In the genomic region with DNA sequence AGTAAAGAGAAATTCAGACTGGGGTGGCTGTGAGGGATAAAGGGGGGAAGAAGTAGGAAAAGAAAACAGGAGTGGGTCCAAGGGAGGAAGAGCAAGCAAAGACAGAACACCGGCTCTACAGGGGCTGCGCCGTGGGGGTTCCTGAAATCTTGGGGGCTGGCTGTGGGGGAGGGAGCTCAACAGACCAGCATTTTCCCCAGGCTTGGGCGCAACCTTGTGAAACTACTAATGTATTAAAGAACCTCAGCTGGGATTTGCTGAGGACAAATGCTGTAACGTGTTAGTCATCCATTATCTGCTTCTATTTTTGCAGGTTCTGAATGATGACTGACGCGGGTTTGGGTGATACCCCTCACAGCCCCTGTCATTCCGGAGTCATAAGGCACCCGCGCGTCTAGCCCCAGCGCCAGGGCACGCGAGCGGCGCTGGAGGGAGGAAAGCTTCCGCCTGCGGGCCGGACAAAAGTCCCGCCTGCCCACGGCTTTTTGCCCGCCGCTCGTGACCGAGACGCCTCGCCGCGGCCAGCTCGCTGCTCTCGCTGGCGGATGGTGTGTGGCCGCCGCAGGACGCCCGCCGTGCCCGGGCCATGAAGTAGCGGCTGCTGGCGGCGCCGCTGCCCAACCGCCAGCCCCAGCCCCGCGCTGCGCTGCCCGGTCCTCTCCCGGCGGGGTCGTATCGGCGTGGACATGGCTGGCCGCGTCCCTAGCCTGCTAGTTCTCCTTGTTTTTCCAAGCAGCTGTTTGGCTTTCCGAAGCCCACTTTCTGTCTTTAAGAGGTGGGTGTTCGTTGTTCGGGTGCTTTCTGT, we compare ENCODE assay signal across 8 cellular contexts.
A peak's percentile ranks its signal among the peaks of the same experiment; 100 is the strongest.
DNase-seq lines count a peak whose midpoint lies in the region; ATAC-seq and TF ChIP-seq lines count a peak whose summit lies in the region.

No MANE protein-coding gene starts in this region.

- peak in 1 of 2 donors; percentile 7 for TF ChIP-seq POLR2A in vagina (IDR thresholded peaks at IDR 0.05)

- TF ChIP-seq CTCF in RWPE1 (conservative IDR thresholded peaks at IDR 0.05; ENCODE audit: low read depth) (no peak), right atrium auricular region (IDR thresholded peaks at IDR 0.05) (peak in 1 of 2 donors; percentile 8), vagina (IDR thresholded peaks at IDR 0.05) (no peak)

- CTCF ChIA-PET in CD4-positive, alpha-beta memory T cell (lab: Charles Lee; ENCODE audit: partially characterized antibody) = interaction anchor here (0.5 to 1.7 kb wide), 3 partner anchors 9 to 103 kb away, joined by 3 to 4 read pairs (median 3); no protein-coding TSS in a partner anchor
- CTCF ChIA-PET in RWPE1 (lab: Yijun Ruan, JAX) = interaction anchor here (0.5 to 0.6 kb wide), 2 partner anchors 88 to 113 kb away, joined by 3 read pairs; no protein-coding TSS in a partner anchor

- POLR2A ChIA-PET in CD4-positive, alpha-beta memory T cell (lab: Charles Lee; ENCODE audit: partially characterized antibody) = interaction anchor here (0.6 to 0.9 kb wide), 2 partner anchors 8 to 13 kb away, joined by 3 to 4 read pairs; no protein-coding TSS in a partner anchor
- POLR2A ChIA-PET in RWPE1 (lab: Yijun Ruan, JAX; ENCODE audit: low non-redundant PET) = no interaction called here

- H3K4me3 Mint-ChIP-seq in CD4-positive, alpha-beta memory T cell = peak overlapping the region; percentile 39 to 80 (median 68)

- peaks cover 7 to 14% (median 12%) of the 10 kb centered on the region in 4 donors for H3K4me1 Mint-ChIP-seq in CD4-positive, alpha-beta memory T cell

- H3K9me3 Mint-ChIP-seq in CD4-positive, alpha-beta memory T cell = no peaks in the 10 kb centered on the region

- no peaks in the 10 kb centered on the region for H3K9me3 ChIP-seq in CD4-positive, alpha-beta memory T cell (ENCODE audit: control insufficient read depth in 1 of 2, low read length in 2 of 2)
- no peaks in the 10 kb centered on the region for H3K9me3 ChIP-seq in right atrium auricular region
- H3K9me3 ChIP-seq in vagina = no peaks in the 10 kb centered on the region

- H3K27ac ChIP-seq in CD4-positive, alpha-beta memory T cell (ENCODE audit: low read depth, low read length) = no peak overlapping the region
- peak overlapping the region; percentile 76 for H3K27ac ChIP-seq in RWPE1
- peak overlapping the region; percentile 94 to 97 for H3K27ac ChIP-seq in right atrium auricular region
- H3K27ac ChIP-seq in vagina = peak overlapping the region; percentile 88

- intact Hi-C loops in CD4-positive, alpha-beta memory T cell (cut with micrococcal nuclease) = no loop called here
- intact Hi-C loops in vagina (cut with DNase I) = no loop called here

- no peaks in the 10 kb centered on the region for H3K27me3 ChIP-seq in CD4-positive, alpha-beta memory T cell (ENCODE audit: insufficient read depth, low read length)
- H3K27me3 ChIP-seq in right atrium auricular region = no peaks in the 10 kb centered on the region
- H3K27me3 ChIP-seq in vagina = no peaks in the 10 kb centered on the region

- peak overlapping the region in 1 of 2 donors; percentile 11 for H3K4me3 ChIP-seq in CD4-positive, alpha-beta memory T cell (ENCODE audit: low read length in 2 of 2)
- H3K4me3 ChIP-seq in right atrium auricular region (peak overlapping the region; percentile 70 to 71), vagina (peak overlapping the region; percentile 57 to 77)

- DNase-seq in CD4-positive, alpha-beta memory T cell = peak in 3 of 5 donors; percentile 3 to 10 (median 8)
- DNase-seq in RWPE1 (ENCODE audit: low spot score) (peak; percentile 78), anterior cingulate cortex (lab: John Stamatoyannopoulos, UW) (peak in 50 of 58 donors; percentile 3 to 80 (median 36)), right atrium auricular region (ENCODE audit: low spot score) (peak; percentile 81), pons (ENCODE audit: low spot score) (peak; percentile 29), vagina (ENCODE audit: extremely low spot score in 2 of 2) (no peak)

- H3K27ac Mint-ChIP-seq in CD4-positive, alpha-beta memory T cell = no peak overlapping the region

- peaks cover 10 to 27% of the 10 kb centered on the region in 2 donors for H3K36me3 Mint-ChIP-seq in CD4-positive, alpha-beta memory T cell

- H3K27me3 Mint-ChIP-seq in CD4-positive, alpha-beta memory T cell = peaks cover 4 to 9% of the 10 kb centered on the region in 2 donors

- peak; percentile 84 for ATAC-seq in GM19397 (IDR thresholded peaks at IDR 0.05; ENCODE audit: unreplicated experiment)
- ATAC-seq in HG03442 (IDR thresholded peaks at IDR 0.05; ENCODE audit: unreplicated experiment) = peak; percentile 80

- peaks cover 7% of the 10 kb centered on the region for H3K4me1 ChIP-seq in CD4-positive, alpha-beta memory T cell (ENCODE audit: insufficient read depth, low read length)
- H3K4me1 ChIP-seq in right atrium auricular region = peaks cover 0 to 25% of the 10 kb centered on the region in 2 donors
- peaks cover 54% of the 10 kb centered on the region for H3K4me1 ChIP-seq in vagina

- H3K36me3 ChIP-seq in CD4-positive, alpha-beta memory T cell (ENCODE audit: insufficient read depth, low read length) = no peaks in the 10 kb centered on the region
- peaks cover 37% of the 10 kb centered on the region for H3K36me3 ChIP-seq in right atrium auricular region
- H3K36me3 ChIP-seq in vagina = no peaks in the 10 kb centered on the region

Comparison
In these comparisons a context has a peak if more than half of its experiments do, and no peak if none do; other contexts are left out.
1. DNase-seq: peak in CD4-positive, alpha-beta memory T cell (3 of 5), RWPE1 (single experiment), anterior cingulate cortex (50 of 58), right atrium auricular region (single experiment) and pons (single experiment); none in vagina (0 of 2).